In the genomic region with DNA sequence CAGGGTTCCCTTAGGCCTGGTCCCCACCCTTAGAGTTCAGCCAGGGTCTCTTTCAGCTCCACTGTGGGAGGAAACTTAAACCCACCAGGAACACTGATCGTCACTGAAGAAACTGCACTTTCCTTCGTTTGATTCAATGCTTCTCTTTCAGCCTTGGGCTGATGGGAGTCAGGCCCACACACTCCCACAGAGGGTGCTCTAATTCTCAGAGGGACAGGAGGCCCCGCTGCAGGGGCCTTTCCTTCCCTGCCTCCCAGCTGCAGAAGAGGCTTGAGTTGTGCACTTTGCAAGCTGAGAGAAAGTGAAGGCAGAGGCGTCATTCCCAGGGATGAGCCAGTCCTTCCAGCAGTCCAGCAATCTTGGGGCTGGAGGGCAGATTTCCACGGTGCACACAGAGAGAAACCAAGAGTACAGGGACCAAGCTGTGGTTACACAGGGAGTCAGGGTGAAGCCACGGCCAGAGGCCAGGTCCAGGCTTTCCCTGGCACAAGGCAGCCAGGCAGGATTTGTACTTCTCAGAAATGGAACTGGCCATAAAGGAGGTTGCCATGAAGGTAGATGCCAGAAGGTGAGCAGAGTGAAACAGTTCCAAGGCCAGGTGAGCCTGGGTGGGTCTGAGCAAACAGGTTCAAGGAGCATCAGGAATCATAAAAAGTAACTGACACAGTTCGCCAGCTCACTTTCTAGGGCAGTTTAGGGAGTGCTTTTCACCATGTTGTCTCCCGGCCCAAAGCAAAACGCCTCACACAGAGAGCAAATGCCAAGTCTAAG, we compare ENCODE assay signal across 1 cellular context.
TF ChIP-seq lines count a peak whose summit lies in the region.

No MANE protein-coding gene starts in this region.

TF ChIP-seq in A549, 52 proteins besides CTCF, POLR2A, EP300 and RAD21 (continued from another document):
- TF ChIP-seq NPAS2 (CRISPR knock-in tag; IDR thresholded peaks at IDR 0.05; ENCODE audit: borderline replicate concordance) (no peak), EHF (CRISPR knock-in tag; IDR thresholded peaks at IDR 0.05) (no peak), FOXS1 (CRISPR knock-in tag; IDR thresholded peaks at IDR 0.05) (no peak)
- TF ChIP-seq, protein P1, sequence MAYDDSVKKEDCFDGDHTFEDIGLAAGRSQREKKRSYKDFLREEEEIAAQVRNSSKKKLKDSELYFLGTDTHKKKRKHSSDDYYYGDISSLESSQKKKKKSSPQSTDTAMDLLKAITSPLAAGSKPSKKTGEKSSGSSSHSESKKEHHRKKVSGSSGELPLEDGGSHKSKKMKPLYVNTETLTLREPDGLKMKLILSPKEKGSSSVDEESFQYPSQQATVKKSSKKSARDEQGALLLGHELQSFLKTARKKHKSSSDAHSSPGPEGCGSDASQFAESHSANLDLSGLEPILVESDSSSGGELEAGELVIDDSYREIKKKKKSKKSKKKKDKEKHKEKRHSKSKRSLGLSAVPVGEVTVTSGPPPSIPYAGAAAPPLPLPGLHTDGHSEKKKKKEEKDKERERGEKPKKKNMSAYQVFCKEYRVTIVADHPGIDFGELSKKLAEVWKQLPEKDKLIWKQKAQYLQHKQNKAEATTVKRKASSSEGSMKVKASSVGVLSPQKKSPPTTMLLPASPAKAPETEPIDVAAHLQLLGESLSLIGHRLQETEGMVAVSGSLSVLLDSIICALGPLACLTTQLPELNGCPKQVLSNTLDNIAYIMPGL (CRISPR knock-in tag; IDR thresholded peaks at IDR 0.05; ENCODE audit: borderline replicate concordance) = no peak
